In the genomic region with DNA sequence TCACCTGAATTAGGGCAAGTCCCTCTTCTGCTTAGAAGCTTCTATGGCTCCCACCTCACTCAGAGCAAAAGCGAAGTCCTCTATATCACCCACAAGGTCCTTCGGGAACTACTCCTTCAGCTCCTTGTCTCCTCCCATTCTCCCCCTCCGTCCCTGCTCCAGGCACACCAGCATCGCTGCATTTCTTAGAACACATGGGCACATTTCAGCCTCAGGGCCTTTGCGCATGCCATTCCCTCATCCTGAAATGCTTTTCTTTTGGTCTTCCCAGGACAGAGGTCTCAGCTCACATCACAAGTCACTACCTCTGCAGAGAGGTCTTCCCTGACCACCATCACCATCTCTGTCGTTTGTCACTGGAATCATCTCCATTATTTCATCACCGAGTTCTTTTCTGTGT, we compare ENCODE assay signal across 22 cellular contexts. TPM values are rescaled to one million over a fixed set of nuclear protein-coding genes. Genes with fewer than 3 reads are reported as not detected.
DNase-seq lines count a peak whose midpoint lies in the region; ATAC-seq, FAIRE-seq and TF ChIP-seq lines count a peak whose summit lies in the region.
"Had no signal": no experiment of that assay in that cellular context is flagged by ENCODE, and none has a peak within 500 bp of the region (broad histone marks: within the 10 kb centered on the region; RNA-seq: fewer than 3 reads in every experiment).

No MANE protein-coding gene starts in this region.

- H3K14ac ChIP-seq in H1 (ENCODE audit: insufficient read length) = no peak overlapping the region

- H3K79me1 ChIP-seq in H1 (ENCODE audit: low read depth, low read length) = no peaks in the 10 kb centered on the region; the same call in 1 of the 2 replicates

- FAIRE-seq in H1 (lab: Jason Lieb, UNC) = no peak
- no peak for FAIRE-seq in pancreas (lab: Jason Lieb, UNC)

- H2BK120ac ChIP-seq in H1 (replicated peaks; ENCODE audit: low read depth, low read length) = no peak overlapping the region

- no peak overlapping the region for H2BK5ac ChIP-seq in H1 (ENCODE audit: low read depth, low read length)

- TF ChIP-seq RAD21 in H1 (IDR thresholded peaks at IDR 0.05 in 1 of 2, conservative IDR thresholded peaks at IDR 0.05 in 1 of 2; ENCODE audit: low read depth in 2 of 2, low read length in 2 of 2) = no peak

- peaks cover 35 to 59% (median 46%) of the 10 kb centered on the region in 3 donors for H3K4me1 Mint-ChIP-seq in CD8-positive, alpha-beta memory T cell
- H3K4me1 Mint-ChIP-seq in IgD-negative memory B cell = peaks cover 8 to 11% (median 10%) of the 10 kb centered on the region in 3 donors

- no peak overlapping the region for H4K8ac ChIP-seq in H1 (ENCODE audit: extremely low read depth, insufficient read depth, low read length)

- peaks cover 31% of the 10 kb centered on the region for H3K4me1 ChIP-seq in CD8-positive, alpha-beta memory T cell (ENCODE audit: insufficient read depth, low read length)
- H3K4me1 ChIP-seq in H1 (replicated peaks in 1 of 4; ENCODE audit: control insufficient read depth in 3 of 4, insufficient read depth in 4 of 4, low read length in 3 of 4) (peaks cover 0 to 26% (median 10%) of the 10 kb centered on the region in 4 experiments; a peak in 6 of 7 replicates), pancreas (peaks cover 0 to 11% (median 0%) of the 10 kb centered on the region in 3 donors), SJCRH30 (peaks cover 7% of the 10 kb centered on the region; the same call in 1 of the 2 replicates)

- H2BK15ac ChIP-seq in H1 (ENCODE audit: low read length) = no peak overlapping the region

- H3K27ac Mint-ChIP-seq in CD8-positive, alpha-beta memory T cell = peak overlapping the region in 7 of 8 donors; percentile 45 to 93 (median 77)
- H3K27ac Mint-ChIP-seq in IgD-negative memory B cell = peak overlapping the region in 2 of 3 donors; percentile 6 to 17
- H3K27ac Mint-ChIP-seq: activated CD4-positive, alpha-beta T cell treated with anti-CD3 and anti-CD28 coated beads, Interleukin-2, amount 10 ng/mL, durations not matched to agents 7 days and 5 days; T-helper 17 cell had no signal

- TF ChIP-seq CTCF in H1 (IDR thresholded peaks at IDR 0.05; ENCODE audit: control extremely low read depth in 1 of 3, insufficient read depth in 1 of 3, low read depth in 1 of 3, low read length in 3 of 3) = no peak
- no peak for TF ChIP-seq CTCF in pancreas (IDR thresholded peaks at IDR 0.05)

- peaks cover 24 to 33% of the 10 kb centered on the region in 2 donors for H3K27me3 Mint-ChIP-seq in CD8-positive, alpha-beta memory T cell
- H3K27me3 Mint-ChIP-seq in IgD-negative memory B cell = peaks cover 43% of the 10 kb centered on the region

- no peak overlapping the region for H3K23ac ChIP-seq in H1 (ENCODE audit: insufficient read length)

- no peak for DNase-seq in CD8-positive, alpha-beta memory T cell
- DNase-seq in H1 (ENCODE audit: low read depth in 1 of 2, low spot score in 2 of 2) = no peak
- no peak for DNase-seq in midbrain (lab: John Stamatoyannopoulos, UW)
- no peak for DNase-seq in pancreas
- no peak for DNase-seq in SJCRH30
- DNase-seq: activated CD4-positive, alpha-beta T cell treated with anti-CD3 and anti-CD28 coated beads, Interleukin-2, amount 10 ng/mL, durations not matched to agents 7 days and 5 days; activated effector memory CD4-positive, alpha-beta T cell treated with Interleukin-2 at 50 U/mL for 16 hours; GM23248; IMR-90; MG63; NCI-H1436; NCI-H524 treated with DMSO at 0.1 percent for 48 hours; Peyer's patch; stimulated activated CD4-positive, alpha-beta T cell treated with anti-CD3 and anti-CD28 coated beads, Interleukin-1b, Interleukin-23, amount 100 ng/mL, for 48 hours; T-helper 17 cell had no signal

- H2BK20ac ChIP-seq in H1 (ENCODE audit: low read length) = peak overlapping the region; percentile 34; the same call in 1 of the 2 replicates

- H3K9ac ChIP-seq in H1 (replicated peaks in 1 of 4; ENCODE audit: extremely low read depth in 1 of 4, low read depth in 3 of 4, low read length in 3 of 4) = no peak overlapping the region
- H3K9ac ChIP-seq: BLaER1 treated with 17β-estradiol and CSF1 and Interleukin-3, amounts not matched to agents 10 nM and 100 nM; GM23248 had no signal

- intact Hi-C loops in pancreas (cut with DNase I) = no loop called here

- H3K4me2 ChIP-seq in H1 (ENCODE audit: insufficient read depth in 1 of 2, low read depth in 2 of 2, low read length in 2 of 2) = no peak overlapping the region; a peak in 1 of 4 replicates

- H3K36me3 ChIP-seq in CD8-positive, alpha-beta memory T cell (ENCODE audit: insufficient read depth, low read length) = no peaks in the 10 kb centered on the region
- H3K36me3 ChIP-seq in H1 (ENCODE audit: control insufficient read depth in 2 of 4, insufficient read depth in 4 of 4, low read length in 3 of 4) (no peaks in the 10 kb centered on the region), pancreas (no peaks in the 10 kb centered on the region), SJCRH30 (no peaks in the 10 kb centered on the region)
- H3K36me3 ChIP-seq: MG63, Peyer's patch, thoracic aorta had no signal

- H3K4me3 ChIP-seq in CD8-positive, alpha-beta memory T cell (ENCODE audit: low read length) = no peak overlapping the region
- H3K4me3 ChIP-seq in H1 (ENCODE audit: extremely low read depth in 1 of 4, insufficient read depth in 2 of 4, low read depth in 3 of 4, low read length in 4 of 4) (peak overlapping the region in 1 of 4 experiments; percentile 59; a peak in 1 of 8 replicates), pancreas (no peak overlapping the region), SJCRH30 (no peak overlapping the region)
- H3K4me3 ChIP-seq: BLaER1 treated with 17β-estradiol and CSF1 and Interleukin-3, amounts not matched to agents 10 nM and 100 nM; coronary artery; GM23248; lung; MG63; Peyer's patch; skin epidermis; thoracic aorta had no signal

- peaks cover 3 to 8% of the 10 kb centered on the region in 2 experiments for H4K20me1 ChIP-seq in H1 (replicated peaks in 1 of 2; ENCODE audit: control insufficient read depth in 1 of 2, insufficient read depth in 2 of 2, low read length in 2 of 2)
- H4K20me1 ChIP-seq: BLaER1 treated with 17β-estradiol and CSF1 and Interleukin-3, amounts not matched to agents 10 nM and 100 nM had no signal

- no peak for TF ChIP-seq EP300 in H1 (IDR thresholded peaks at IDR 0.05; ENCODE audit: borderline replicate concordance in 1 of 2, low read depth in 2 of 2, low read length in 2 of 2)

- no peak for ATAC-seq in pancreas

- no peak for TF ChIP-seq POLR2A in H1 (IDR thresholded peaks at IDR 0.05; ENCODE audit: control extremely low read depth in 1 of 2, low read depth in 2 of 2, low read length in 2 of 2)

- H3K4me3 Mint-ChIP-seq in CD8-positive, alpha-beta memory T cell = peak overlapping the region; percentile 22 to 71 (median 66)
- H3K4me3 Mint-ChIP-seq in IgD-negative memory B cell = peak overlapping the region in 3 of 4 donors; percentile 19 to 23 (median 22)
- H3K4me3 Mint-ChIP-seq: activated CD4-positive, alpha-beta T cell treated with anti-CD3 and anti-CD28 coated beads, Interleukin-2, amount 10 ng/mL, durations not matched to agents 7 days and 5 days; T-helper 17 cell had no signal

- 0 out of 2 replicates have a peak overlapping the region, but pooled peaks have one; percentile 27 for H2BK12ac ChIP-seq in H1 (ENCODE audit: low read depth, low read length)

- no peak overlapping the region for H4K91ac ChIP-seq in H1 (replicated peaks; ENCODE audit: insufficient read length, low read length)

- H4K5ac ChIP-seq in H1 (ENCODE audit: insufficient read length, low read depth, low read length) = no peak overlapping the region

- no peak overlapping the region for H3K27ac ChIP-seq in CD8-positive, alpha-beta memory T cell (ENCODE audit: low read depth, low read length)
- H3K27ac ChIP-seq in H1 (ENCODE audit: low read depth, low read length) (no peak overlapping the region), pancreas (no peak overlapping the region), SJCRH30 (no peak overlapping the region)
- H3K27ac ChIP-seq: BLaER1 treated with 17β-estradiol and CSF1 and Interleukin-3, amounts not matched to agents 10 nM and 100 nM; coronary artery; GM23248; HL-60; Peyer's patch; skin epidermis; thoracic aorta had no signal

- H3K18ac ChIP-seq in H1 (ENCODE audit: extremely low read depth, low read length) = no peak overlapping the region

- H3K36me3 Mint-ChIP-seq in CD8-positive, alpha-beta memory T cell = peaks cover 6 to 16% (median 15%) of the 10 kb centered on the region in 3 donors
- H3K36me3 Mint-ChIP-seq in IgD-negative memory B cell = no peaks in the 10 kb centered on the region

- H2AK5ac ChIP-seq in H1 (ENCODE audit: low read depth, low read length) = no peak overlapping the region

- peaks cover 21% of the 10 kb centered on the region for H3K27me3 ChIP-seq in CD8-positive, alpha-beta memory T cell (ENCODE audit: insufficient read depth, low read length, poor library complexity, severe bottlenecking)
- peaks cover 36 to 58% (median 54%) of the 10 kb centered on the region in 4 experiments; a peak in 6 of 7 replicates for H3K27me3 ChIP-seq in H1 (replicated peaks in 1 of 4; ENCODE audit: control insufficient read depth in 3 of 4, extremely low read depth in 1 of 4, insufficient read depth in 3 of 4, low read length in 3 of 4)
- no peaks in the 10 kb centered on the region for H3K27me3 ChIP-seq in pancreas
- H3K27me3 ChIP-seq in SJCRH30 = no peaks in the 10 kb centered on the region

- H3K9me3 Mint-ChIP-seq in CD8-positive, alpha-beta memory T cell = no peaks in the 10 kb centered on the region
- H3K9me3 Mint-ChIP-seq in IgD-negative memory B cell = peaks cover 0 to 2% (median 0%) of the 10 kb centered on the region in 3 donors
- H3K9me3 Mint-ChIP-seq: activated CD4-positive, alpha-beta T cell treated with anti-CD3 and anti-CD28 coated beads, Interleukin-2, amount 10 ng/mL, durations not matched to agents 7 days and 5 days had no signal

- H2AFZ ChIP-seq in H1 (ENCODE audit: low read length) = no peak overlapping the region
- H2AFZ ChIP-seq: GM23248 had no signal

- peaks cover 28% of the 10 kb centered on the region for H3K23me2 ChIP-seq in H1 (ENCODE audit: low read depth, low read length)

- H3K79me2 ChIP-seq in H1 (ENCODE audit: control insufficient read depth in 1 of 2, insufficient read depth in 2 of 2, low read length in 2 of 2) = no peaks in the 10 kb centered on the region

- WGBS in H1 (ENCODE audit: extremely low coverage in 1 of 2, insufficient coverage in 1 of 2, insufficient read length in 1 of 2, insufficient replicate concordance in 2 of 2, low coverage in 1 of 2, low lambda C conversion rate in 2 of 2, missing lambda C conversion rate in 1 of 2), 2 experiments = 89% methylated on average over 7 of the region's 7 CpGs; no CpG with 5 or more reads in 1 of the 2 experiments
- 85 to 92% methylated on average over 7 of the region's 7 CpGs for WGBS in pancreas, 2 donors

- CTCF ChIA-PET in CD8-positive, alpha-beta memory T cell (lab: Charles Lee) = interaction anchor here (0.9 to 3.4 kb wide), 3 partner anchors 25 to 59 kb away, joined by 3 to 8 read pairs (median 4); no protein-coding TSS in a partner anchor
- CTCF ChIA-PET in H1 (lab: Charles Lee; ENCODE audit: partially characterized antibody) = interaction anchor here (1.0 to 6.5 kb wide), 7 partner anchors 13 to 254 kb away, joined by 3 to 55 read pairs (median 5); no protein-coding TSS in a partner anchor

- no peaks in the 10 kb centered on the region for H3K9me3 ChIP-seq in CD8-positive, alpha-beta memory T cell (ENCODE audit: low read length)
- H3K9me3 ChIP-seq in H1 (ENCODE audit: insufficient read depth in 2 of 2, low read depth in 1 of 2, low read length in 1 of 2) = no peaks in the 10 kb centered on the region
- H3K9me3 ChIP-seq in pancreas = no peaks in the 10 kb centered on the region
- no peaks in the 10 kb centered on the region for H3K9me3 ChIP-seq in SJCRH30 (replicated peaks)
- H3K9me3 ChIP-seq: BLaER1 treated with 17β-estradiol and CSF1 and Interleukin-3, amounts not matched to agents 10 nM and 100 nM; MG63; Peyer's patch; thoracic aorta had no signal

- POLR2A ChIA-PET in CD8-positive, alpha-beta memory T cell (lab: Charles Lee) = no interaction called here
- POLR2A ChIA-PET in H1 (lab: Charles Lee; ENCODE audit: partially characterized antibody) = interaction anchor here (0.7 to 2.0 kb wide), 4 partner anchors 10 to 39 kb away, joined by 3 to 9 read pairs (median 4); a partner anchor contains a TSS

- no peak overlapping the region for H3K4ac ChIP-seq in H1 (replicated peaks; ENCODE audit: insufficient read length, low read depth, low read length)

- no peak overlapping the region for H3K56ac ChIP-seq in H1 (replicated peaks; ENCODE audit: insufficient read length, low read depth, low read length)

RNA-seq across cellular contexts. Expression of a gene that starts 4.0 kb away (rescaled TPM):
- 1 to 10 TPM; 1.5 to 1.8 TPM for total RNA-seq in CD8-positive, alpha-beta memory T cell
- 90.3 TPM for polyA plus RNA-seq in CD8-positive, alpha-beta memory T cell
- polyA plus RNA-seq in IgD-negative memory B cell (5.1 TPM), H1 (2011; rRNA removed) (2.4 and 3.6 TPM in 2 replicates), pancreas (under 1 TPM; 0.21 to 0.38 TPM)
- total RNA-seq in H1 (2021; fragmentation: NEBNext Ultra II Directional; extraction: Animal tissue kit (Norgen Biotek cat#: 25700)) = 8.6 and 8.7 TPM in 2 replicates
- 2.7 TPM for polyA plus RNA-seq in H1 (2011; cell fraction: cytosol; rRNA removed)
- polyA plus RNA-seq in H1 (2011; cell fraction: nucleus; rRNA removed) = 2.3 TPM
- 2.7 to 3.3 TPM (median 2.9 TPM) in 4 replicates for polyA plus RNA-seq in H1 (2012, experiment 1 of 2)
- polyA plus RNA-seq in H1 (2012, experiment 2 of 2) = 2.2 TPM
- polyA plus RNA-seq in H1 (2013, experiment 1 of 2) = 14.0 TPM
- polyA plus RNA-seq in H1 (2013, experiment 2 of 2) = 16.1 TPM
- 0.46 and 0.63 TPM in 2 replicates for polyA minus RNA-seq in H1 (2011; rRNA and poly(A)+ RNA removed)
- 1.8 TPM for polyA minus RNA-seq in H1 (2011; cell fraction: cytosol; rRNA and poly(A)+ RNA removed)
- polyA minus RNA-seq in H1 (2011; cell fraction: nucleus; rRNA and poly(A)+ RNA removed) = 2.0 TPM
- 1 to 10 TPM in 2 of 6 donors, under 1 TPM in 4; 0.32 to 1.3 (median 0.63) TPM for total RNA-seq in pancreas
- 2.4 and 2.6 TPM in 2 replicates for total RNA-seq in SJCRH30 (2014; rRNA removed; shearing (Covaris generic))
- total RNA-seq: activated CD4-positive, alpha-beta T cell treated with anti-CD3 and anti-CD28 coated beads, Interleukin-2, amount 10 ng/mL, durations not matched to agents 7 days and 5 days; Peyer's patch had no signal

RNA-seq across cellular contexts. Expression of a gene that starts 10.1 kb away (rescaled TPM):
- total RNA-seq in CD8-positive, alpha-beta memory T cell = 100 to 1,000 TPM; 101 to 107 TPM
- 58.3 TPM for polyA plus RNA-seq in CD8-positive, alpha-beta memory T cell
- polyA plus RNA-seq in IgD-negative memory B cell (32.9 TPM), H1 (2011; rRNA removed) (106 and 117 TPM in 2 replicates), pancreas (10 to 100 TPM; 40.9 to 48.6 TPM)
- 80.6 and 82.0 TPM in 2 replicates for total RNA-seq in H1 (2021; fragmentation: NEBNext Ultra II Directional; extraction: Animal tissue kit (Norgen Biotek cat#: 25700))
- polyA plus RNA-seq in H1 (2011; cell fraction: cytosol; rRNA removed) = 81.3 TPM
- polyA plus RNA-seq in H1 (2011; cell fraction: nucleus; rRNA removed) = 97.7 TPM
- polyA plus RNA-seq in H1 (2012, experiment 1 of 2) = 81.4 to 108 TPM (median 98.2 TPM) in 4 replicates
- polyA plus RNA-seq in H1 (2012, experiment 2 of 2) = 70.3 TPM
- 39.6 TPM for polyA plus RNA-seq in H1 (2013, experiment 1 of 2)
- polyA plus RNA-seq in H1 (2013, experiment 2 of 2) = 36.8 TPM
- polyA minus RNA-seq in H1 (2011; rRNA and poly(A)+ RNA removed) = 139 and 176 TPM in 2 replicates
- polyA minus RNA-seq in H1 (2011; cell fraction: cytosol; rRNA and poly(A)+ RNA removed) = 86.8 TPM
- 53.1 TPM for polyA minus RNA-seq in H1 (2011; cell fraction: nucleus; rRNA and poly(A)+ RNA removed)
- total RNA-seq in pancreas = 10 to 100 TPM; 25.2 to 36.4 (median 32.3) TPM
- 45.3 and 50.5 TPM in 2 replicates for total RNA-seq in SJCRH30 (2014; rRNA removed; shearing (Covaris generic))

RNA-seq across cellular contexts. Expression of a gene that starts 30.5 kb away (rescaled TPM):
- total RNA-seq in CD8-positive, alpha-beta memory T cell = 10 to 100 TPM; 44.4 to 45.1 TPM
- 28.9 TPM for polyA plus RNA-seq in CD8-positive, alpha-beta memory T cell
- polyA plus RNA-seq in IgD-negative memory B cell (21.0 TPM), H1 (2011; rRNA removed) (39.6 and 68.7 TPM in 2 replicates), pancreas (10 to 100 TPM; 35.2 to 62.1 TPM)
- 43.7 and 51.4 TPM in 2 replicates for total RNA-seq in H1 (2021; fragmentation: NEBNext Ultra II Directional; extraction: Animal tissue kit (Norgen Biotek cat#: 25700))
- polyA plus RNA-seq in H1 (2011; cell fraction: cytosol; rRNA removed) = 38.0 TPM
- 60.1 TPM for polyA plus RNA-seq in H1 (2011; cell fraction: nucleus; rRNA removed)
- 43.5 to 57.9 TPM (median 44.9 TPM) in 4 replicates for polyA plus RNA-seq in H1 (2012, experiment 1 of 2)
- 64.1 TPM for polyA plus RNA-seq in H1 (2012, experiment 2 of 2)
- polyA plus RNA-seq in H1 (2013, experiment 1 of 2) = 33.0 TPM
- polyA plus RNA-seq in H1 (2013, experiment 2 of 2) = 29.6 TPM
- polyA minus RNA-seq in H1 (2011; rRNA and poly(A)+ RNA removed) = 19.1 and 31.9 TPM in 2 replicates
- polyA minus RNA-seq in H1 (2011; cell fraction: cytosol; rRNA and poly(A)+ RNA removed) = 38.1 TPM
- polyA minus RNA-seq in H1 (2011; cell fraction: nucleus; rRNA and poly(A)+ RNA removed) = 26.4 TPM
- 10 to 100 TPM; 12.9 to 26.9 (median 20.5) TPM for total RNA-seq in pancreas
- 25.5 and 26.4 TPM in 2 replicates for total RNA-seq in SJCRH30 (2014; rRNA removed; shearing (Covaris generic))

RNA-seq across cellular contexts. Expression of a gene that starts 52.6 kb away (rescaled TPM):
- total RNA-seq in CD8-positive, alpha-beta memory T cell = 10 to 100 TPM; 61.6 to 64.5 TPM
- 45.7 TPM for polyA plus RNA-seq in CD8-positive, alpha-beta memory T cell
- polyA plus RNA-seq in IgD-negative memory B cell (35.6 TPM), H1 (2011; rRNA removed) (14.2 and 19.4 TPM in 2 replicates), pancreas (10 to 100 TPM; 34.7 to 41.8 TPM)
- 45.2 and 50.1 TPM in 2 replicates for total RNA-seq in H1 (2021; fragmentation: NEBNext Ultra II Directional; extraction: Animal tissue kit (Norgen Biotek cat#: 25700))
- 33.2 TPM for polyA plus RNA-seq in H1 (2011; cell fraction: cytosol; rRNA removed)
- polyA plus RNA-seq in H1 (2011; cell fraction: nucleus; rRNA removed) = 150 TPM
- 44.9 to 63.2 TPM (median 53.9 TPM) in 4 replicates for polyA plus RNA-seq in H1 (2012, experiment 1 of 2)
- 23.4 TPM for polyA plus RNA-seq in H1 (2012, experiment 2 of 2)
- polyA plus RNA-seq in H1 (2013, experiment 1 of 2) = 28.4 TPM
- 25.8 TPM for polyA plus RNA-seq in H1 (2013, experiment 2 of 2)
- 7.6 and 14.2 TPM in 2 replicates for polyA minus RNA-seq in H1 (2011; rRNA and poly(A)+ RNA removed)
- 31.2 TPM for polyA minus RNA-seq in H1 (2011; cell fraction: cytosol; rRNA and poly(A)+ RNA removed)
- polyA minus RNA-seq in H1 (2011; cell fraction: nucleus; rRNA and poly(A)+ RNA removed) = 36.1 TPM
- 10 to 100 TPM in 4 of 6 donors, 1 to 10 TPM in 2; 8.0 to 15.8 (median 13.5) TPM for total RNA-seq in pancreas
- 20.0 and 25.5 TPM in 2 replicates for total RNA-seq in SJCRH30 (2014; rRNA removed; shearing (Covaris generic))

RNA-seq across cellular contexts. Expression of a gene that starts 55.6 kb away (rescaled TPM):
- total RNA-seq in CD8-positive, alpha-beta memory T cell = 10 to 100 TPM; 22.2 to 23.1 TPM
- polyA plus RNA-seq in CD8-positive, alpha-beta memory T cell = 176 TPM
- polyA plus RNA-seq in IgD-negative memory B cell (193 TPM), H1 (2011; rRNA removed) (4.0 and 4.2 TPM in 2 replicates), pancreas (1 to 10 TPM; 3.8 to 9.1 TPM)
- total RNA-seq in H1 (2021; fragmentation: NEBNext Ultra II Directional; extraction: Animal tissue kit (Norgen Biotek cat#: 25700)) = 2.6 and 3.0 TPM in 2 replicates
- polyA plus RNA-seq in H1 (2011; cell fraction: cytosol; rRNA removed) = 4.6 TPM
- 2.4 TPM for polyA plus RNA-seq in H1 (2011; cell fraction: nucleus; rRNA removed)
- 2.8 to 4.1 TPM (median 2.9 TPM) in 4 replicates for polyA plus RNA-seq in H1 (2012, experiment 1 of 2)
- polyA plus RNA-seq in H1 (2012, experiment 2 of 2) = 2.1 TPM
- polyA plus RNA-seq in H1 (2013, experiment 1 of 2) = 1.4 TPM
- 1.3 TPM for polyA plus RNA-seq in H1 (2013, experiment 2 of 2)
- polyA minus RNA-seq in H1 (2011; rRNA and poly(A)+ RNA removed) = 0.91 and 0.93 TPM in 2 replicates
- 1.8 TPM for polyA minus RNA-seq in H1 (2011; cell fraction: cytosol; rRNA and poly(A)+ RNA removed)
- 1.1 TPM for polyA minus RNA-seq in H1 (2011; cell fraction: nucleus; rRNA and poly(A)+ RNA removed)
- 1 to 10 TPM; 1.4 to 3.3 (median 2.1) TPM for total RNA-seq in pancreas
- 7.5 and 7.9 TPM in 2 replicates for total RNA-seq in SJCRH30 (2014; rRNA removed; shearing (Covaris generic))
